ENCODE assay signal across 31 cellular contexts in the genomic region with DNA sequence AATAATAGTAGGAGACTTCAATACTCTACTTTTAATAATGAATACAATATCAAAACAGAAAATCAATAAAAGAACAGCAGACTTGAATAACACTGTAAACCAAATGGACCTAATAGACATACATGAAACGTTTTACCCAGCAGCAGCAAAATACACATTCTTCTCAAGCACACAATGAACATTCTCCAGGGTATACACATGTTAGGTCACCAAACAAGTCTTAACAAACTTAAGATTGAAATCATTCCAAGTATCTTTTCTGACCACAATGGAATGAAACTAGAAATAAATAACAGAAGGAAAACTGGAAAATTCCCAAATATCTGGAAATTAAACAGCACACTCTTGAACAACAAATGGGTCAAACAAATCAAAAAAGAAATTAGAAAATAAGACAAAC.
"Had no signal": no experiment of that assay in that cellular context is flagged by ENCODE, and none has a peak within 500 bp of the region (broad histone marks: within the 10 kb centered on the region; RNA-seq: fewer than 3 reads in every experiment).

No MANE protein-coding gene starts in this region.

- H3K27ac ChIP-seq: brain microvascular endothelial cell, cardiac muscle cell, colonic mucosa, esophagus muscularis mucosa, gastroesophageal sphincter, WERI-Rb-1 had no signal

- FAIRE-seq: endometrium, endothelial cell of umbilical vein had no signal

- H3K36me3 ChIP-seq: brain microvascular endothelial cell, cardiac muscle cell, colonic mucosa, esophagus muscularis mucosa, gastroesophageal sphincter, WERI-Rb-1 had no signal

- ATAC-seq: activated CD4-positive, CD25-positive, alpha-beta regulatory T cell treated with anti-CD3 and anti-CD28 coated beads, Interleukin-2, amount 50 U/mL, for 24 hours; activated CD8-positive, alpha-beta T cell treated with anti-CD3 and anti-CD28 coated beads for 36 hours; activated T-cell treated with anti-CD3 and anti-CD28 coated beads, Interleukin-2, amount 50 U/mL, for 4 hours; activated T-helper 17 cell treated with anti-CD3 and anti-CD28 coated beads, Interleukin-2, amount 50 U/mL, for 72 hours; gastroesophageal sphincter; T-helper 17 cell had no signal

- H3K4me3 ChIP-seq: cardiac muscle cell, colonic mucosa, esophagus muscularis mucosa, gastroesophageal sphincter had no signal

- H3K27me3 ChIP-seq: brain microvascular endothelial cell, cardiac muscle cell, colonic mucosa, esophagus muscularis mucosa, gastroesophageal sphincter had no signal

- H3K4me1 ChIP-seq: colonic mucosa, esophagus muscularis mucosa, gastroesophageal sphincter had no signal

- DNase-seq: activated B cell treated with CpG ODN at 0.5 μM for 24 hours; activated CD4-positive, alpha-beta T cell treated with anti-CD3 and anti-CD28 coated beads for 48 hours; activated CD4-positive, alpha-beta T cell treated with anti-CD3 and anti-CD28 coated beads, Interleukin-2, amount 50 U/mL, for 1 hour; activated CD4-positive, alpha-beta T cell treated with anti-CD3 and anti-CD28 coated beads, Interleukin-2, amount 50 U/mL, for 48 hours; activated CD8-positive, alpha-beta memory T cell treated with anti-CD3 and anti-CD28 coated beads for 24 hours; activated CD8-positive, alpha-beta T cell treated with anti-CD3 and anti-CD28 coated beads for 36 hours; activated effector memory CD4-positive, alpha-beta T cell treated with Interleukin-2 at 50 U/mL for 16 hours; activated gamma-delta T cell treated with Interleukin-2 at 50 U/mL for 16 hours; activated naive CD4-positive, alpha-beta T cell treated with anti-CD3 and anti-CD28 coated beads, Interleukin-2, amount 50 U/mL, for 16 hours; activated naive CD4-positive, alpha-beta T cell treated with Interleukin-2 at 50 U/mL for 16 hours; activated T-cell treated with anti-CD3 and anti-CD28 coated beads, Interleukin-2, amount 50 U/mL, for 4 hours; amniotic stem cell; anterior cingulate cortex; brain microvascular endothelial cell; central memory CD4-positive, alpha-beta T cell; cerebellar nuclear complex; colonic mucosa; effector CD8-positive, alpha-beta T cell; erythroblast; foreskin melanocyte; T-helper 1 cell; T-helper 17 cell; T1000; WERI-Rb-1 had no signal
